Comparison of ENCODE assay signal across 22 cellular contexts in genomic region chr10:116718058-116718457, GRCh38. TPM values are rescaled to one million over a fixed set of nuclear protein-coding genes. Genes with fewer than 3 reads are reported as not detected.
A peak's percentile ranks its signal among the peaks of the same experiment; 100 is the strongest.
DNase-seq lines count a peak whose midpoint lies in the region; ATAC-seq and TF ChIP-seq lines count a peak whose summit lies in the region.
"Had no signal": no experiment of that assay in that cellular context is flagged by ENCODE, and none has a peak within 500 bp of the region (broad histone marks: within the 10 kb centered on the region; RNA-seq: fewer than 3 reads in every experiment).

No MANE protein-coding gene starts in this region.

- WGBS in spleen, 5 donors: 73 to 100% (median 80%) methylated on average over 1 to 2 of the region's 2 CpGs

- H3K4me1 Mint-ChIP-seq in nephron: peaks cover 93% of the 10 kb centered on the region
- H3K4me1 Mint-ChIP-seq: B cell had no signal

- H3K4me3 ChIP-seq in spleen: no peak overlapping the region
- H3K4me3 ChIP-seq in vagina: no peak overlapping the region
- H3K4me3 ChIP-seq: BLaER1, GM12878, HAP-1 had no signal

- peaks cover 12% of the 10 kb centered on the region for H3K27me3 Mint-ChIP-seq in nephron (ENCODE audit: low read depth)

- H3K9me3 ChIP-seq in spleen (no peaks in the 10 kb centered on the region), vagina (no peaks in the 10 kb centered on the region)
- H3K9me3 ChIP-seq: BLaER1, HAP-1 had no signal

- no peaks in the 10 kb centered on the region for H3K36me3 Mint-ChIP-seq in nephron (ENCODE audit: low read depth)
- H3K36me3 Mint-ChIP-seq: CD4-positive, CD25-positive, alpha-beta regulatory T cell; CD8-positive, alpha-beta T cell had no signal

- TF ChIP-seq POLR2A in spleen (IDR thresholded peaks at IDR 0.05) (no peak), vagina (IDR thresholded peaks at IDR 0.05) (no peak)

- H3K9me3 Mint-ChIP-seq in nephron: no peaks in the 10 kb centered on the region
- H3K9me3 Mint-ChIP-seq: CD8-positive, alpha-beta T cell; HFFc6 had no signal

- TF ChIP-seq CTCF in nephron (IDR thresholded peaks at IDR 0.05; ENCODE audit: unreplicated experiment in 3 of 3) (no peak), spleen (IDR thresholded peaks at IDR 0.05 in 8 of 11, conservative IDR thresholded peaks at IDR 0.05 in 3 of 11) (no peak), vagina (IDR thresholded peaks at IDR 0.05) (no peak)

- ATAC-seq in left cardiac atrium: no peak
- ATAC-seq: CD8-positive, alpha-beta T cell; GM12878 had no signal

- DNase-seq in cardiac septum (ENCODE audit: low spot score): peak; percentile 12
- no peak for DNase-seq in left cardiac atrium
- DNase-seq in spleen: peak; percentile 57
- DNase-seq in vagina (ENCODE audit: extremely low spot score in 2 of 2): no peak
- no peak for DNase-seq in NCI-H526 treated with DMSO at 0.1 percent for 48 hours (lab: John Stamatoyannopoulos, UW)
- DNase-seq in stimulated activated naive CD4-positive, alpha-beta T cell treated with Interleukin-2 at 50 U/mL for 16 hours (lab: John Stamatoyannopoulos, UW): no peak
- DNase-seq in putamen (ENCODE audit: low spot score): no peak
- DNase-seq: CD4-positive, CD25-positive, alpha-beta regulatory T cell; CD8-positive, alpha-beta T cell; DMS 273 treated with DMSO at 0.1 percent for 48 hours; DMS79; EL; GDM1; GOT3; HFFc6 had no signal

- peak overlapping the region; percentile 35 to 97 (median 91) for H3K27ac Mint-ChIP-seq in nephron
- H3K27ac Mint-ChIP-seq: B cell; CD4-positive, CD25-positive, alpha-beta regulatory T cell; CD8-positive, alpha-beta T cell; HFFc6 had no signal

- H3K27ac ChIP-seq in spleen: no peak overlapping the region
- no peak overlapping the region for H3K27ac ChIP-seq in vagina
- H3K27ac ChIP-seq: 22Rv1, BLaER1, C4-2B had no signal

- H3K4me3 Mint-ChIP-seq in nephron: no peak overlapping the region
- H3K4me3 Mint-ChIP-seq: B cell; CD4-positive, CD25-positive, alpha-beta regulatory T cell; CD8-positive, alpha-beta T cell; HFFc6 had no signal

- H3K27me3 ChIP-seq in spleen (replicated peaks in 1 of 7) (peaks cover 0 to 36% (median 0%) of the 10 kb centered on the region in 7 donors), vagina (no peaks in the 10 kb centered on the region)
- H3K27me3 ChIP-seq: BLaER1 had no signal

- peaks cover 0 to 54% (median 15%) of the 10 kb centered on the region in 6 donors for H3K4me1 ChIP-seq in spleen
- peaks cover 25% of the 10 kb centered on the region for H3K4me1 ChIP-seq in vagina

- H3K36me3 ChIP-seq in spleen (no peaks in the 10 kb centered on the region), vagina (no peaks in the 10 kb centered on the region)
- H3K36me3 ChIP-seq: BLaER1, HAP-1 had no signal

- intact Hi-C loops in cardiac septum (cut with DNase I) (no loop called here), left cardiac atrium (cut with DNase I) (no loop called here), spleen (cut with DNase I; ENCODE audit: low total_unique reads) (no loop called here), vagina (cut with DNase I) (no loop called here)

RNA-seq across cellular contexts. Expression of gene HSPA12A, which starts 24.3 kb away (rescaled TPM):
- total RNA-seq in cardiac septum (8.1 TPM), left cardiac atrium (10 to 100 TPM; 16.6 to 23.4 TPM), spleen (10 to 100 TPM in 4 of 7 donors, 1 to 10 TPM in 3; 5.6 to 16.5 (median 11.0) TPM), vagina (28.7 TPM)
- 1 to 10 TPM; 1.5 to 3.6 (median 1.8) TPM for polyA plus RNA-seq in spleen

Comparison
In these comparisons a context has a peak if more than half of its experiments do, and no peak if none do; other contexts are left out.
1. DNase-seq: peak in cardiac septum (single experiment) and spleen (single experiment); none in left cardiac atrium (single experiment), vagina (0 of 2), NCI-H526 treated with DMSO at 0.1 percent for 48 hours (single experiment), stimulated activated naive CD4-positive, alpha-beta T cell treated with Interleukin-2 at 50 U/mL for 16 hours (single experiment) and putamen (single experiment).